Comparison of ENCODE assay signal across 24 cellular contexts in the genomic region with DNA sequence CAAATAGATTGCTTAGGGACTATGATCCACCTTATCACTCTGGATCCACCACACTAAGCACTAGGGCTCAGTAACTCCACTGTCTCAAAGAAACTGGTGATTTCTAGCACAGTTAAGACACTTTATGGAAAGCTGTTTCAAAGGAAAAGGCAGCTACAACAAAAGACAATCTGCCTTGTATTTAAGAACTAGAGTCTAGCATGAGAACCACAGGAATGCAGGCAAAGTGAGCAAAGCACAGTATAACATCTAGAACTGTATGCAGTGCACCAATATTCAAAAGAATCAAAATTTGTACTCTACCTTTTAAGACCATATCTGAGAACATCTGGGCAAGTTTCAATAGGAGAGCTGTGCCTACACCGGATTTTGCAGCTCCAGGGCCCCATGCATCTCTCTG. TPM values are rescaled to one million over a fixed set of nuclear protein-coding genes. Genes with fewer than 3 reads are reported as not detected.
DNase-seq lines count a peak whose midpoint lies in the region; ATAC-seq, FAIRE-seq and TF ChIP-seq lines count a peak whose summit lies in the region.
"Had no signal": no experiment of that assay in that cellular context is flagged by ENCODE, and none has a peak within 500 bp of the region (broad histone marks: within the 10 kb centered on the region; RNA-seq: fewer than 3 reads in every experiment).

No MANE protein-coding gene starts in this region.

- no peak overlapping the region for H3K4me3 ChIP-seq in CD4-positive, CD25-positive, alpha-beta regulatory T cell (ENCODE audit: low read depth, low read length)
- H3K4me3 ChIP-seq in GM23338: no peak overlapping the region
- H3K4me3 ChIP-seq in mesenchymal stem cell (ENCODE audit: insufficient read depth in 1 of 2, low read depth in 1 of 2, low read length in 2 of 2): no peak overlapping the region
- H3K4me3 ChIP-seq: coronary artery, esophagus squamous epithelium, gastroesophageal sphincter, GM12878, lung had no signal

- no peak overlapping the region for H3K4me3 Mint-ChIP-seq in CD4-positive, CD25-positive, alpha-beta regulatory T cell
- H3K4me3 Mint-ChIP-seq in GM23338: no peak overlapping the region
- peak overlapping the region; percentile 35 for H3K4me3 Mint-ChIP-seq in activated T-helper 17 cell treated with anti-CD3 and anti-CD28 coated beads, Interleukin-2, amount 50 U/mL, for 72 hours
- H3K4me3 Mint-ChIP-seq: activated naive CD8-positive, alpha-beta T cell treated with anti-CD3 and anti-CD28 coated beads, Interleukin-2, amount 10 ng/mL, durations not matched to agents 7 days and 5 days had no signal

- no peak overlapping the region for H4K91ac ChIP-seq in mesenchymal stem cell (ENCODE audit: low read length)

- no peak overlapping the region for H3K14ac ChIP-seq in mesenchymal stem cell (ENCODE audit: low read length in 2 of 2)

- no peak overlapping the region for H2BK120ac ChIP-seq in mesenchymal stem cell (ENCODE audit: low read depth, low read length)

- peaks cover 3 to 44% (median 12%) of the 10 kb centered on the region in 4 donors for H3K4me1 Mint-ChIP-seq in CD4-positive, CD25-positive, alpha-beta regulatory T cell
- H3K4me1 Mint-ChIP-seq in GM23338: peaks cover 15% of the 10 kb centered on the region
- H3K4me1 Mint-ChIP-seq in activated T-helper 17 cell treated with anti-CD3 and anti-CD28 coated beads, Interleukin-2, amount 50 U/mL, for 72 hours: peaks cover 20% of the 10 kb centered on the region
- H3K4me1 Mint-ChIP-seq: activated naive CD8-positive, alpha-beta T cell treated with anti-CD3 and anti-CD28 coated beads, Interleukin-2, amount 10 ng/mL, durations not matched to agents 7 days and 5 days had no signal

- peaks cover 65% of the 10 kb centered on the region for H3K36me3 Mint-ChIP-seq in CD4-positive, CD25-positive, alpha-beta regulatory T cell
- peaks cover 97% of the 10 kb centered on the region for H3K36me3 Mint-ChIP-seq in GM23338 (ENCODE audit: low read depth)
- peaks cover 100% of the 10 kb centered on the region for H3K36me3 Mint-ChIP-seq in activated T-helper 17 cell treated with anti-CD3 and anti-CD28 coated beads, Interleukin-2, amount 50 U/mL, for 72 hours (ENCODE audit: low read depth)

- no peak for FAIRE-seq in HTR-8/SVneo (lab: Jason Lieb, UNC)
- FAIRE-seq: bronchial epithelial cell, GM12878, keratinocyte, TTC549 had no signal

- peaks cover 96% of the 10 kb centered on the region for H3K36me3 ChIP-seq in CD4-positive, CD25-positive, alpha-beta regulatory T cell (ENCODE audit: control insufficient read depth, insufficient read depth, low read length)
- H3K36me3 ChIP-seq in GM23338 (ENCODE audit: insufficient read depth) (peaks cover 78% of the 10 kb centered on the region), mesenchymal stem cell (ENCODE audit: control insufficient read depth in 1 of 2, insufficient read depth in 2 of 2, low read depth in 1 of 2, low read length in 2 of 2) (peaks cover 22 to 94% of the 10 kb centered on the region in 2 experiments)

- intact Hi-C loops in left ventricle myocardium superior (cut with micrococcal nuclease): no loop called here

- H3K4me1 ChIP-seq in CD4-positive, CD25-positive, alpha-beta regulatory T cell (ENCODE audit: control insufficient read depth, insufficient read depth, low read length, poor library complexity, severe bottlenecking): no peaks in the 10 kb centered on the region
- H3K4me1 ChIP-seq in GM23338 (ENCODE audit: insufficient read depth): peaks cover 14% of the 10 kb centered on the region
- no peaks in the 10 kb centered on the region for H3K4me1 ChIP-seq in mesenchymal stem cell (ENCODE audit: control insufficient read depth, insufficient read depth, low read depth, low read length)
- H3K4me1 ChIP-seq: esophagus squamous epithelium, gastroesophageal sphincter had no signal

- no peak overlapping the region for H3K23ac ChIP-seq in mesenchymal stem cell (ENCODE audit: low read length in 2 of 2)

- H3K18ac ChIP-seq in mesenchymal stem cell (ENCODE audit: low read depth in 1 of 2, low read length in 2 of 2): no peak overlapping the region

- H3K9me2 ChIP-seq in GM23338 (ENCODE audit: insufficient read depth): no peaks in the 10 kb centered on the region

- no peak for DNase-seq in CD4-positive, CD25-positive, alpha-beta regulatory T cell
- no peak for DNase-seq in GM23338 (ENCODE audit: low spot score)
- DNase-seq in mesenchymal stem cell: no peak
- no peak for DNase-seq in HTR-8/SVneo (ENCODE audit: insufficient read length, low spot score)
- no peak for DNase-seq in left ventricle myocardium superior
- no peak for DNase-seq in activated effector memory CD4-positive, alpha-beta T cell treated with anti-CD3 and anti-CD28 coated beads, Interleukin-2, amount 50 U/mL, for 16 hours
- DNase-seq: activated CD4-positive, alpha-beta T cell treated with anti-CD3 and anti-CD28 coated beads for 4 hours; activated naive CD8-positive, alpha-beta T cell treated with anti-CD3 and anti-CD28 coated beads, Interleukin-2, amount 10 ng/mL, durations not matched to agents 7 days and 5 days; DMS79; esophagus squamous epithelium; NCI-H1092 treated with DMSO at 0.1 percent for 48 hours; NCI-H2107; NCI-H446 treated with DMSO at 0.1 percent for 48 hours; Right ventricle myocardium superior; stimulated activated CD4-positive, alpha-beta T cell treated with anti-CD3 and anti-CD28 coated beads, Interleukin-2, amount 100 ng/mL, for 48 hours; stimulated activated naive CD4-positive, alpha-beta T cell had no signal

- peaks cover 4% of the 10 kb centered on the region for H3K79me1 ChIP-seq in mesenchymal stem cell (replicated peaks; ENCODE audit: low read length, poor library complexity, severe bottlenecking)

- no peak overlapping the region for H3K4ac ChIP-seq in mesenchymal stem cell (ENCODE audit: low read depth in 1 of 2, low read length in 2 of 2)

- no peak overlapping the region for H2BK12ac ChIP-seq in mesenchymal stem cell (ENCODE audit: low read length in 2 of 2)

- H3K27ac ChIP-seq in CD4-positive, CD25-positive, alpha-beta regulatory T cell (ENCODE audit: insufficient read depth, low read length, poor library complexity, severe bottlenecking): peak overlapping the region; percentile 10
- H3K27ac ChIP-seq in GM23338 (ENCODE audit: low read depth) (peak overlapping the region; percentile 15; the same call in 1 of the 2 replicates), mesenchymal stem cell (ENCODE audit: low read length, poor library complexity, severe bottlenecking) (no peak overlapping the region)
- H3K27ac ChIP-seq: coronary artery, esophagus squamous epithelium, gastroesophageal sphincter had no signal

- no peak overlapping the region for H2BK15ac ChIP-seq in mesenchymal stem cell (ENCODE audit: low read depth, poor library complexity, severe bottlenecking)

- no CpG with 5 or more reads among the region's 1 CpG for WGBS in mesenchymal stem cell

- no peak for ATAC-seq in CD4-positive, CD25-positive, alpha-beta regulatory T cell (ENCODE audit: low read depth in 2 of 2)
- ATAC-seq in GM23338: no peak
- ATAC-seq in activated T-helper 17 cell treated with anti-CD3 and anti-CD28 coated beads, Interleukin-2, amount 50 U/mL, for 72 hours (replicated peaks): no peak
- no peak for ATAC-seq in left ventricle myocardium superior
- ATAC-seq: gastroesophageal sphincter, GM12878 had no signal

- H3K9me3 ChIP-seq in CD4-positive, CD25-positive, alpha-beta regulatory T cell (ENCODE audit: control insufficient read depth in 2 of 2, low read length in 2 of 2): no peaks in the 10 kb centered on the region
- H3K9me3 ChIP-seq in mesenchymal stem cell (ENCODE audit: control insufficient read depth, low read length): no peaks in the 10 kb centered on the region
- H3K9me3 ChIP-seq: esophagus squamous epithelium, gastroesophageal sphincter had no signal

- no peaks in the 10 kb centered on the region for H3K27me3 ChIP-seq in CD4-positive, CD25-positive, alpha-beta regulatory T cell (ENCODE audit: control insufficient read depth, insufficient read depth, low read length)
- no peaks in the 10 kb centered on the region for H3K27me3 ChIP-seq in GM23338 (ENCODE audit: insufficient read depth)
- H3K27me3 ChIP-seq in mesenchymal stem cell (ENCODE audit: control insufficient read depth in 1 of 2, insufficient read depth in 1 of 2, low read length in 2 of 2): no peaks in the 10 kb centered on the region
- H3K27me3 ChIP-seq: esophagus squamous epithelium, gastroesophageal sphincter had no signal

- no peak overlapping the region for H2BK5ac ChIP-seq in mesenchymal stem cell (ENCODE audit: low read depth, low read length, poor library complexity, severe bottlenecking)

- no peak overlapping the region for H2AFZ ChIP-seq in GM23338
- no peak overlapping the region for H2AFZ ChIP-seq in mesenchymal stem cell (ENCODE audit: low read depth, low read length)

- peak overlapping the region in 1 of 3 donors; percentile 92 for H3K27ac Mint-ChIP-seq in CD4-positive, CD25-positive, alpha-beta regulatory T cell
- H3K27ac Mint-ChIP-seq in GM23338: peak overlapping the region; percentile 58; the same call in 1 of the 2 replicates
- peak overlapping the region; percentile 68 for H3K27ac Mint-ChIP-seq in activated T-helper 17 cell treated with anti-CD3 and anti-CD28 coated beads, Interleukin-2, amount 50 U/mL, for 72 hours
- H3K27ac Mint-ChIP-seq: activated naive CD8-positive, alpha-beta T cell treated with anti-CD3 and anti-CD28 coated beads, Interleukin-2, amount 10 ng/mL, durations not matched to agents 7 days and 5 days had no signal

- no peaks in the 10 kb centered on the region for H3K79me2 ChIP-seq in GM23338 (replicated peaks; ENCODE audit: insufficient read depth)

- H3K9me3 Mint-ChIP-seq in CD4-positive, CD25-positive, alpha-beta regulatory T cell: no peaks in the 10 kb centered on the region
- no peaks in the 10 kb centered on the region for H3K9me3 Mint-ChIP-seq in GM23338
- H3K9me3 Mint-ChIP-seq in activated T-helper 17 cell treated with anti-CD3 and anti-CD28 coated beads, Interleukin-2, amount 50 U/mL, for 72 hours: no peaks in the 10 kb centered on the region
- H3K9me3 Mint-ChIP-seq: activated naive CD8-positive, alpha-beta T cell treated with anti-CD3 and anti-CD28 coated beads, Interleukin-2, amount 10 ng/mL, durations not matched to agents 7 days and 5 days had no signal

- H3K4me2 ChIP-seq in GM23338 (no peak overlapping the region), mesenchymal stem cell (ENCODE audit: low read length, poor library complexity, severe bottlenecking) (no peak overlapping the region)

- no peaks in the 10 kb centered on the region for H3K27me3 Mint-ChIP-seq in CD4-positive, CD25-positive, alpha-beta regulatory T cell
- no peaks in the 10 kb centered on the region for H3K27me3 Mint-ChIP-seq in GM23338 (ENCODE audit: insufficient read depth, low read depth, poor library complexity)
- no peaks in the 10 kb centered on the region for H3K27me3 Mint-ChIP-seq in activated T-helper 17 cell treated with anti-CD3 and anti-CD28 coated beads, Interleukin-2, amount 50 U/mL, for 72 hours
- H3K27me3 Mint-ChIP-seq: activated naive CD8-positive, alpha-beta T cell treated with anti-CD3 and anti-CD28 coated beads, Interleukin-2, amount 10 ng/mL, durations not matched to agents 7 days and 5 days had no signal

- H3K9ac ChIP-seq in mesenchymal stem cell (ENCODE audit: low read length): peak overlapping the region; percentile 52

- no peak for TF ChIP-seq CTCF in GM23338 (conservative IDR thresholded peaks at IDR 0.05; ENCODE audit: low read depth in 2 of 2)

- H2AK5ac ChIP-seq in mesenchymal stem cell (ENCODE audit: low read length, severe bottlenecking): no peak overlapping the region

- H4K8ac ChIP-seq in mesenchymal stem cell (ENCODE audit: low read length): no peak overlapping the region

- peaks cover 6% of the 10 kb centered on the region; the same call in 1 of the 2 replicates for H3F3A ChIP-seq in GM23338 (replicated peaks; ENCODE audit: low read depth)

- H4K20me1 ChIP-seq in GM23338 (replicated peaks; ENCODE audit: insufficient read depth): peaks cover 17% of the 10 kb centered on the region; the same call in 1 of the 2 replicates

RNA-seq across cellular contexts. Expression of a gene that starts 17.9 kb away (rescaled TPM):
- total RNA-seq in CD4-positive, CD25-positive, alpha-beta regulatory T cell: 356 TPM
- polyA plus RNA-seq in CD4-positive, CD25-positive, alpha-beta regulatory T cell: 10 to 100 TPM; 21.5 to 36.9 (median 28.7) TPM
- total RNA-seq in GM23338 (2014; rRNA removed; shearing (Covaris generic)): 179 and 187 TPM in 2 replicates
- polyA plus RNA-seq in GM23338 (2016; fragmentation: Nextera tagmentation; extraction: Ambion mirVana): 29.3 and 35.5 TPM in 2 replicates
- total RNA-seq in activated T-helper 17 cell treated with anti-CD3 and anti-CD28 coated beads, Interleukin-2, amount 50 U/mL, for 72 hours: 100 to 1,000 TPM; 376 to 800 TPM
- 34.8 TPM for polyA plus RNA-seq in mesenchymal stem cell (2013, experiment 1 of 2)
- 37.0 TPM for polyA plus RNA-seq in mesenchymal stem cell (2013, experiment 2 of 2)
- total RNA-seq in left ventricle myocardium superior: 61.2 TPM
